Comparison of ENCODE assay signal across 1 cellular context in genomic region chr12:110126557-110126956, GRCh38.
TF ChIP-seq lines count a peak whose summit lies in the region.

No MANE protein-coding gene starts in this region.

TF ChIP-seq in HepG2, 621 proteins besides CTCF, POLR2A, EP300 and RAD21:
- TF ChIP-seq FIP1L1 (IDR thresholded peaks at IDR 0.05; ENCODE audit: borderline replicate concordance, insufficient read depth, low read depth, low read length) (no peak), ZNF770 (CRISPR knock-in tag; IDR thresholded peaks at IDR 0.05) (peak; percentile 57)
